ENCODE assay signal across 18 cellular contexts in genomic region chr12:109466305-109466704, GRCh38. TPM values are rescaled to one million over a fixed set of nuclear protein-coding genes. Genes with fewer than 3 reads are reported as not detected.
DNase-seq lines count a peak whose midpoint lies in the region; ATAC-seq and TF ChIP-seq lines count a peak whose summit lies in the region.
"Had no signal": no experiment of that assay in that cellular context is flagged by ENCODE, and none has a peak within 500 bp of the region (broad histone marks: within the 10 kb centered on the region; RNA-seq: fewer than 3 reads in every experiment).

No MANE protein-coding gene starts in this region.

- no peaks in the 10 kb centered on the region for H3K27me3 Mint-ChIP-seq in nephron (ENCODE audit: low read depth)
- H3K27me3 Mint-ChIP-seq: memory B cell; stimulated activated naive B cell treated with anti-CD40 and anti-IgM and Interleukin-4, amounts not matched to agents 10 μg/mL and 1 μg/mL and 100 μg/mL, for 72 hours had no signal

- peaks cover 80% of the 10 kb centered on the region for H3K79me2 ChIP-seq in fibroblast of lung (ENCODE audit: control insufficient read depth, insufficient read depth, low read length)

- peak overlapping the region; percentile 6 to 53 (median 31) for H3K27ac Mint-ChIP-seq in nephron
- H3K27ac Mint-ChIP-seq: activated naive CD4-positive, alpha-beta T cell treated with anti-CD3 and anti-CD28 coated beads, Interleukin-2, amount 50 U/mL, for 72 hours; activated T-cell treated with anti-CD3 and anti-CD28 coated beads, Interleukin-2, amount 50 U/mL, for 72 hours; memory B cell; stimulated activated naive B cell treated with anti-CD40 and anti-IgM and Interleukin-4, amounts not matched to agents 10 μg/mL and 1 μg/mL and 100 μg/mL, for 72 hours had no signal

- ATAC-seq in heart left ventricle (peak in 1 of 4 donors; percentile 7), Right ventricle myocardium inferior (no peak), upper lobe of right lung (no peak), upper lobe of left lung (ENCODE audit: low FRiP score in 2 of 2) (no peak)
- ATAC-seq: activated naive CD4-positive, alpha-beta T cell treated with anti-CD3 and anti-CD28 coated beads, Interleukin-2, amount 50 U/mL, for 72 hours; activated T-cell treated with anti-CD3 and anti-CD28 coated beads, Interleukin-2, amount 50 U/mL, for 72 hours; stimulated activated naive B cell treated with anti-CD40 and anti-IgM and Interleukin-4, amounts not matched to agents 10 μg/mL and 1 μg/mL and 100 μg/mL, for 72 hours had no signal

- no peak overlapping the region for H2AFZ ChIP-seq in fibroblast of lung (ENCODE audit: low read length)
- H2AFZ ChIP-seq: GM23248 had no signal

- intact Hi-C loops in heart left ventricle (cut with DNase I) (no loop called here), Right ventricle myocardium inferior (cut with DNase I) (no loop called here), upper lobe of right lung (cut with DNase I) (no loop called here)

- H3K4me1 Mint-ChIP-seq in nephron: peaks cover 56% of the 10 kb centered on the region

- WGBS in heart left ventricle, 4 donors: 53 to 66% (median 57%) methylated on average over 2 of the region's 2 CpGs
- 81 to 83% methylated on average over 2 of the region's 2 CpGs for WGBS in upper lobe of left lung, 2 donors

- peaks cover 53 to 95% (median 83%) of the 10 kb centered on the region in 12 donors for H3K4me1 ChIP-seq in heart left ventricle
- peaks cover 50% of the 10 kb centered on the region for H3K4me1 ChIP-seq in fibroblast of lung (ENCODE audit: control insufficient read depth, extremely low read depth, insufficient read depth, low read length)
- peaks cover 84% of the 10 kb centered on the region for H3K4me1 ChIP-seq in upper lobe of right lung
- peaks cover 80 to 94% (median 84%) of the 10 kb centered on the region in 4 donors for H3K4me1 ChIP-seq in upper lobe of left lung

- H3K9ac ChIP-seq in fibroblast of lung (ENCODE audit: insufficient read depth, low read length): no peak overlapping the region
- H3K9ac ChIP-seq: BLaER1 treated with 17β-estradiol and CSF1 and Interleukin-3, amounts not matched to agents 10 nM and 100 nM had no signal

- TF ChIP-seq EP300 in upper lobe of left lung (IDR thresholded peaks at IDR 0.05): no peak

- no peak overlapping the region for H3K4me3 ChIP-seq in heart left ventricle
- no peak overlapping the region for H3K4me3 ChIP-seq in fibroblast of lung (replicated peaks in 1 of 4; ENCODE audit: control extremely low read depth in 1 of 4, insufficient read depth in 1 of 4, low read depth in 3 of 4, low read length in 4 of 4)
- no peak overlapping the region for H3K4me3 ChIP-seq in upper lobe of right lung
- no peak overlapping the region for H3K4me3 ChIP-seq in upper lobe of left lung
- H3K4me3 ChIP-seq: BLaER1 treated with 17β-estradiol and CSF1 and Interleukin-3, amounts not matched to agents 10 nM and 100 nM; GM23248; Peyer's patch had no signal

- no peaks in the 10 kb centered on the region for H4K20me1 ChIP-seq in fibroblast of lung (ENCODE audit: control insufficient read depth, extremely low read depth, insufficient read depth, low read length)

- H3K36me3 ChIP-seq in heart left ventricle (peaks cover 0 to 62% (median 27%) of the 10 kb centered on the region in 9 donors), fibroblast of lung (ENCODE audit: control insufficient read depth, insufficient read depth, low read length) (peaks cover 21% of the 10 kb centered on the region), upper lobe of right lung (peaks cover 46% of the 10 kb centered on the region), upper lobe of left lung (peaks cover 0 to 55% (median 20%) of the 10 kb centered on the region in 4 donors)

- no peak overlapping the region for H3K4me3 Mint-ChIP-seq in nephron
- H3K4me3 Mint-ChIP-seq: activated T-cell treated with anti-CD3 and anti-CD28 coated beads, Interleukin-2, amount 50 U/mL, for 72 hours; memory B cell; stimulated activated naive B cell treated with anti-CD40 and anti-IgM and Interleukin-4, amounts not matched to agents 10 μg/mL and 1 μg/mL and 100 μg/mL, for 72 hours had no signal

- H3K27me3 ChIP-seq in heart left ventricle (no peaks in the 10 kb centered on the region), fibroblast of lung (ENCODE audit: control insufficient read depth, insufficient read depth, low read length) (no peaks in the 10 kb centered on the region), upper lobe of right lung (no peaks in the 10 kb centered on the region), upper lobe of left lung (no peaks in the 10 kb centered on the region)
- H3K27me3 ChIP-seq: BLaER1 treated with 17β-estradiol and CSF1 and Interleukin-3, amounts not matched to agents 10 nM and 100 nM; Peyer's patch had no signal

- peaks cover 28% of the 10 kb centered on the region for H3K36me3 Mint-ChIP-seq in nephron (ENCODE audit: low read depth)

- no peak for TF ChIP-seq POLR2A in heart left ventricle (IDR thresholded peaks at IDR 0.05)
- TF ChIP-seq POLR2A in upper lobe of left lung (IDR thresholded peaks at IDR 0.05): no peak

- no peak overlapping the region for H3K4me2 ChIP-seq in fibroblast of lung (ENCODE audit: extremely low read depth, insufficient read depth, low read length)

- no peaks in the 10 kb centered on the region for H3K9me3 Mint-ChIP-seq in nephron
- H3K9me3 Mint-ChIP-seq: activated naive CD4-positive, alpha-beta T cell treated with anti-CD3 and anti-CD28 coated beads, Interleukin-2, amount 50 U/mL, for 72 hours; activated T-cell treated with anti-CD3 and anti-CD28 coated beads, Interleukin-2, amount 50 U/mL, for 72 hours; memory B cell; stimulated activated naive B cell treated with anti-CD40 and anti-IgM and Interleukin-4, amounts not matched to agents 10 μg/mL and 1 μg/mL and 100 μg/mL, for 72 hours had no signal

- H3K27ac ChIP-seq in heart left ventricle (peak overlapping the region in 11 of 12 donors; percentile 71 to 100 (median 96)), fibroblast of lung (ENCODE audit: insufficient read depth, low read length) (peak overlapping the region; percentile 28), upper lobe of right lung (peak overlapping the region; percentile 20), upper lobe of left lung (peak overlapping the region in 2 of 4 donors; percentile 16 to 98)
- H3K27ac ChIP-seq: BLaER1 treated with 17β-estradiol and CSF1 and Interleukin-3, amounts not matched to agents 10 nM and 100 nM had no signal

- TF ChIP-seq CTCF in heart left ventricle (IDR thresholded peaks at IDR 0.05) (no peak), fibroblast of lung (conservative IDR thresholded peaks at IDR 0.05 in 1 of 2, IDR thresholded peaks at IDR 0.05 in 1 of 2; ENCODE audit: low read depth in 1 of 2, low read length in 2 of 2) (no peak), nephron (IDR thresholded peaks at IDR 0.05; ENCODE audit: unreplicated experiment in 3 of 3) (no peak), upper lobe of right lung (IDR thresholded peaks at IDR 0.05) (no peak), upper lobe of left lung (IDR thresholded peaks at IDR 0.05) (no peak)

- no peaks in the 10 kb centered on the region for H3K9me3 ChIP-seq in heart left ventricle
- H3K9me3 ChIP-seq in fibroblast of lung (ENCODE audit: control insufficient read depth, insufficient read depth, low read depth, low read length): no peaks in the 10 kb centered on the region
- no peaks in the 10 kb centered on the region for H3K9me3 ChIP-seq in upper lobe of right lung
- H3K9me3 ChIP-seq in upper lobe of left lung: no peaks in the 10 kb centered on the region
- H3K9me3 ChIP-seq: BLaER1 treated with 17β-estradiol and CSF1 and Interleukin-3, amounts not matched to agents 10 nM and 100 nM; Peyer's patch had no signal

- DNase-seq in heart left ventricle (no peak), Right ventricle myocardium inferior (ENCODE audit: missing footprints) (no peak), fibroblast of lung (ENCODE audit: low read depth in 2 of 2) (no peak), upper lobe of right lung (no peak), NCI-H510A (lab: John Stamatoyannopoulos, UW) (no peak), 8988T (no peak), upper lobe of left lung (no peak)
- DNase-seq: activated T-cell treated with anti-CD3 and anti-CD28 coated beads, Interleukin-2, amount 50 U/mL, for 72 hours; glutamatergic neuron; GM23248; NCI-H2029; NCI-H446; Peyer's patch; stimulated activated naive B cell treated with anti-CD40 and anti-IgM and Interleukin-4, amounts not matched to agents 10 μg/mL and 1 μg/mL and 100 μg/mL, for 72 hours had no signal

RNA-seq across cellular contexts. Expression of gene KCTD10, which starts 10.8 kb away (rescaled TPM):
- 10 to 100 TPM; 20.8 to 52.3 (median 37.1) TPM for total RNA-seq in heart left ventricle
- polyA plus RNA-seq in heart left ventricle: 10 to 100 TPM in 1 of 2 donors, 1 to 10 TPM in 1; 9.5 to 47.6 TPM
- 32.2 TPM for total RNA-seq in Right ventricle myocardium inferior
- total RNA-seq in fibroblast of lung: 59.8 and 106 TPM in 2 replicates
- 131 and 190 TPM in 2 replicates for polyA plus RNA-seq in fibroblast of lung
- 86.6 and 115 TPM in 2 replicates for polyA plus RNA-seq in fibroblast of lung (2012)
- polyA minus RNA-seq in fibroblast of lung (ENCODE audit: low replicate concordance): 424 and 573 TPM in 2 replicates
- total RNA-seq in upper lobe of right lung: 66.8 TPM
- 10 to 100 TPM; 50.6 to 70.2 (median 63.0) TPM for total RNA-seq in upper lobe of left lung

RNA-seq across cellular contexts. Expression of gene UBE3B, which starts 11.1 kb away (rescaled TPM):
- total RNA-seq in heart left ventricle (10 to 100 TPM; 45.7 to 82.7 (median 53.8) TPM), Right ventricle myocardium inferior (56.1 TPM), fibroblast of lung (35.7 and 49.7 TPM in 2 replicates), upper lobe of right lung (39.1 TPM), upper lobe of left lung (10 to 100 TPM; 27.0 to 69.1 (median 44.7) TPM)
- polyA plus RNA-seq in heart left ventricle (10 to 100 TPM; 19.1 to 24.4 TPM), fibroblast of lung (27.2 and 29.5 TPM in 2 replicates)
- polyA plus RNA-seq in fibroblast of lung (2012): 17.8 and 20.1 TPM in 2 replicates
- 38.8 and 58.9 TPM in 2 replicates for polyA minus RNA-seq in fibroblast of lung (ENCODE audit: low replicate concordance)
